8 cellular contexts compared by ENCODE assay signal in genomic region chrX:101391831-101392230, GRCh38. TPM values are rescaled to one million over a fixed set of nuclear protein-coding genes. Genes with fewer than 3 reads are reported as not detected.
DNase-seq lines count a peak whose midpoint lies in the region; ATAC-seq, FAIRE-seq and TF ChIP-seq lines count a peak whose summit lies in the region.

No MANE protein-coding gene starts in this region.

- TF ChIP-seq CTCF in GM06990 (IDR thresholded peaks at IDR 0.05; ENCODE audit: insufficient read depth, low read length, poor library complexity, severe bottlenecking), result no peak
- TF ChIP-seq CTCF in Panc1 (IDR thresholded peaks at IDR 0.05), result no peak
- TF ChIP-seq CTCF in esophagus muscularis mucosa (IDR thresholded peaks at IDR 0.05), result no peak
- TF ChIP-seq CTCF in progenitor cell of endocrine pancreas (IDR thresholded peaks at IDR 0.05; ENCODE audit: unreplicated experiment), result no peak

- TF ChIP-seq EP300 in esophagus muscularis mucosa (IDR thresholded peaks at IDR 0.05), result no peak

- peak overlapping the region; percentile 98 for H3K27ac ChIP-seq in Panc1 (ENCODE audit: low read length)
- H3K27ac ChIP-seq in esophagus muscularis mucosa (replicated peaks in 1 of 4), result peak overlapping the region; percentile 74 to 83 (median 76)
- H3K27ac ChIP-seq in small intestine (ENCODE audit: low read depth in 1 of 2, low read length in 1 of 2), result peak overlapping the region in 1 of 2 donors; percentile 76

- H3K4me1 ChIP-seq in Panc1 (ENCODE audit: control insufficient read depth, insufficient read depth, low read length) (peaks cover 14% of the 10 kb centered on the region), esophagus muscularis mucosa (peaks cover 0 to 11% (median 7%) of the 10 kb centered on the region in 4 donors), small intestine (ENCODE audit: control insufficient read depth in 2 of 2, insufficient read depth in 1 of 2, low read depth in 1 of 2, low read length in 1 of 2) (no peaks in the 10 kb centered on the region)

- TF ChIP-seq POLR2A in esophagus muscularis mucosa (IDR thresholded peaks at IDR 0.05; ENCODE audit: low read depth), result no peak

- BruUV-seq in Panc1 (replicated peaks; lab: Mats Ljungman, UMichigan), result no TSS peak

- no peaks in the 10 kb centered on the region; the same call in 1 of the 2 replicates for H3K36me3 ChIP-seq in GM06990 (ENCODE audit: control insufficient read depth, insufficient read depth, low read length)
- peaks cover 14% of the 10 kb centered on the region for H3K36me3 ChIP-seq in Panc1 (ENCODE audit: control insufficient read depth, insufficient read depth, low read length)
- peaks cover 0 to 17% (median 0%) of the 10 kb centered on the region in 4 donors for H3K36me3 ChIP-seq in esophagus muscularis mucosa
- H3K36me3 ChIP-seq in small intestine (ENCODE audit: control insufficient read depth in 2 of 2, insufficient read depth in 2 of 2, low read length in 2 of 2), result no peaks in the 10 kb centered on the region

- 64% methylated on average over 6 of the region's 6 CpGs for WGBS in esophagus muscularis mucosa
- WGBS in small intestine, 3 donors, result 10 to 43% (median 27%) methylated on average over 6 of the region's 6 CpGs

- peaks cover 9% of the 10 kb centered on the region for H3K36me3 Mint-ChIP-seq in progenitor cell of endocrine pancreas (ENCODE audit: insufficient read depth)

- H3K9me3 ChIP-seq in Panc1 (ENCODE audit: control insufficient read depth, insufficient read depth, low read depth, low read length) (no peaks in the 10 kb centered on the region), esophagus muscularis mucosa (no peaks in the 10 kb centered on the region), small intestine (ENCODE audit: control insufficient read depth, low read depth) (no peaks in the 10 kb centered on the region)

- ATAC-seq in Panc1, result no peak
- ATAC-seq in GM21717 (IDR thresholded peaks at IDR 0.05; ENCODE audit: unreplicated experiment), result no peak
- no peak for ATAC-seq in GM18909 (IDR thresholded peaks at IDR 0.05; ENCODE audit: poor library complexity, unreplicated experiment)

- no peak for FAIRE-seq in small intestine (lab: Jason Lieb, UNC)

- H3K9me3 Mint-ChIP-seq in progenitor cell of endocrine pancreas (ENCODE audit: low read depth), result peaks cover 3% of the 10 kb centered on the region

- H3K27ac Mint-ChIP-seq in progenitor cell of endocrine pancreas, result peak overlapping the region; percentile 99

- peaks cover 3% of the 10 kb centered on the region for H3K4me1 Mint-ChIP-seq in progenitor cell of endocrine pancreas (ENCODE audit: low read depth)

- in situ Hi-C loops in Panc1 (cut with HindIII; ENCODE audit: low pct_unique_long_range_greater_than_20kb, low sequenced_read_pairs), result no loop called here

- DNase-seq in GM06990 (ENCODE audit: extremely low read depth, insufficient read length) (no peak), Panc1 (ENCODE audit: low read depth, low spot score) (no peak), esophagus muscularis mucosa (ENCODE audit: extremely low spot score) (no peak), progenitor cell of endocrine pancreas (ENCODE audit: low spot score, unreplicated experiment) (no peak), retina (no peak), small intestine (no peak)

- H3K4me3 ChIP-seq in GM06990 (replicated peaks; ENCODE audit: low read depth, low read length), result peak overlapping the region; percentile 74
- peak overlapping the region; percentile 68 to 84 for H3K4me3 ChIP-seq in Panc1 (ENCODE audit: low read depth in 2 of 2, low read length in 2 of 2)
- H3K4me3 ChIP-seq in esophagus muscularis mucosa, result peak overlapping the region; percentile 52 to 66 (median 56)
- H3K4me3 ChIP-seq in small intestine (ENCODE audit: low read depth in 1 of 2, low read length in 2 of 2), result peak overlapping the region in 1 of 2 donors; percentile 54

- no peaks in the 10 kb centered on the region for H3K27me3 Mint-ChIP-seq in progenitor cell of endocrine pancreas

- POLR2A ChIA-PET in Panc1 (lab: Charles Lee), result no interaction called here

- CTCF ChIA-PET in Panc1 (lab: Charles Lee), result no interaction called here

- no peaks in the 10 kb centered on the region for H3K27me3 ChIP-seq in GM06990 (replicated peaks; ENCODE audit: control insufficient read depth, insufficient read depth, low read length)
- H3K27me3 ChIP-seq in Panc1 (ENCODE audit: control insufficient read depth, insufficient read depth, low read length), result no peaks in the 10 kb centered on the region
- no peaks in the 10 kb centered on the region for H3K27me3 ChIP-seq in esophagus muscularis mucosa
- H3K27me3 ChIP-seq in small intestine (ENCODE audit: control insufficient read depth in 2 of 2, insufficient read depth in 2 of 2, low read length in 2 of 2), result no peaks in the 10 kb centered on the region

- H3K4me3 Mint-ChIP-seq in progenitor cell of endocrine pancreas (ENCODE audit: low read depth), result peak overlapping the region; percentile 96

- intact Hi-C loops in Panc1 (cut with micrococcal nuclease; ENCODE audit: unreplicated experiment) (loop anchor here (2.0 kb wide), 1 partner anchor 43 kb away; the partner anchor contains the start of gene TIMM8A), esophagus muscularis mucosa (cut with DNase I) (no loop called here)

RNA-seq across cellular contexts. Expression of gene RPL36A, which starts 1.0 kb away (rescaled TPM):
- 308 TPM for total RNA-seq in Panc1 (2021; ENCODE audit: unreplicated experiment)
- polyA plus RNA-seq in Panc1 (2012; ENCODE audit: insufficient read length), result 580 TPM
- 100 to 1,000 TPM; 280 to 704 (median 376) TPM for total RNA-seq in esophagus muscularis mucosa
- 306 and 310 TPM in 2 replicates for total RNA-seq in progenitor cell of endocrine pancreas
- polyA plus RNA-seq in small intestine, result 1,000 to 10,000 TPM; 1,312 to 3,526 (median 2,289) TPM

RNA-seq across cellular contexts. Expression of gene BTK, which starts 5.8 kb away (rescaled TPM):
- not detected for total RNA-seq in Panc1 (2021; ENCODE audit: unreplicated experiment)
- not detected for polyA plus RNA-seq in Panc1 (2012; ENCODE audit: insufficient read length)
- total RNA-seq in esophagus muscularis mucosa, result 1 to 10 TPM; 2.5 to 5.3 (median 4.0) TPM
- not detected in 2 replicates for total RNA-seq in progenitor cell of endocrine pancreas
- polyA plus RNA-seq in small intestine, result 1 to 10 TPM in 2 of 3 donors, under 1 TPM in 1; 0.22 to 4.9 (median 2.9) TPM

RNA-seq across cellular contexts. Expression of gene GLA, which starts 15.9 kb away (rescaled TPM):
- total RNA-seq in Panc1 (2021; ENCODE audit: unreplicated experiment) (115 TPM), esophagus muscularis mucosa (10 to 100 TPM in 3 of 4 donors, 1 to 10 TPM in 1; 8.7 to 17.7 (median 15.9) TPM), progenitor cell of endocrine pancreas (35.9 and 36.7 TPM in 2 replicates)
- polyA plus RNA-seq in Panc1 (2012; ENCODE audit: insufficient read length), result 55.5 TPM
- polyA plus RNA-seq in small intestine, result 10 to 100 TPM; 15.9 to 34.6 (median 32.7) TPM

RNA-seq across cellular contexts. Expression of gene HNRNPH2, which starts 16.2 kb away (rescaled TPM):
- total RNA-seq in Panc1 (2021; ENCODE audit: unreplicated experiment) (91.5 TPM), esophagus muscularis mucosa (10 to 100 TPM; 36.4 to 60.0 (median 44.4) TPM), progenitor cell of endocrine pancreas (72.4 and 77.8 TPM in 2 replicates)
- 85.6 TPM for polyA plus RNA-seq in Panc1 (2012; ENCODE audit: insufficient read length)
- polyA plus RNA-seq in small intestine, result 10 to 100 TPM; 60.2 to 72.4 (median 71.5) TPM

RNA-seq across cellular contexts. Expression of gene TIMM8A, which starts 43.3 kb away (rescaled TPM):
- total RNA-seq in Panc1 (2021; ENCODE audit: unreplicated experiment) (39.1 TPM), esophagus muscularis mucosa (1 to 10 TPM; 3.0 to 4.8 (median 3.7) TPM), progenitor cell of endocrine pancreas (15.7 and 16.5 TPM in 2 replicates)
- polyA plus RNA-seq in Panc1 (2012; ENCODE audit: insufficient read length), result 26.6 TPM
- 10 to 100 TPM in 1 of 3 donors, 1 to 10 TPM in 2; 3.8 to 12.0 (median 8.7) TPM for polyA plus RNA-seq in small intestine
